In the genomic region with DNA sequence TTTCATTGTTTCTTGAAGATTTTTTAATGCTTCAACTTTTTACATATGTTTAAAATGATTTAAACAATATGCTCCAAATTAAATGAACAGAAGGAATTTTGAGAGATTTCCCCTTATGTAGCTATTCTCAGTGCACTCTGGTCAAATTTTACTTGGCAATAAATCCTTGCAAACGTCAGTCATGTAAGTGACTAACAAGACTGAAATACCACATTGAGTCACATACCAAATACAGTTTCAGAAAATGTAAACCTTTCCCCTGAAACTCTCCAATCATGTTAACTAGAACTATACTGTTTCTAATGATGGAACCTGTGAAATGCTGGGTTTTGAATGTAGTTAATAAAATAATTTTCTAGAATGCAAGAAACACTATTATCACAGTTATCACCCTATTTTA, we compare ENCODE assay signal across 11 cellular contexts. TPM values are rescaled to one million over a fixed set of nuclear protein-coding genes. Genes with fewer than 3 reads are reported as not detected.
DNase-seq lines count a peak whose midpoint lies in the region; ATAC-seq, FAIRE-seq and TF ChIP-seq lines count a peak whose summit lies in the region.
"Had no signal": no experiment of that assay in that cellular context is flagged by ENCODE, and none has a peak within 500 bp of the region (broad histone marks: within the 10 kb centered on the region; RNA-seq: fewer than 3 reads in every experiment).

No MANE protein-coding gene starts in this region.

- ATAC-seq in IMR-90 (ENCODE audit: low read depth), result peak; percentile 80
- peak; percentile 31 to 41 for ATAC-seq in stimulated activated naive B cell treated with anti-CD40 and anti-IgM and Interleukin-4, amounts not matched to agents 10 μg/mL and 1 μg/mL and 100 μg/mL, for 72 hours (replicated peaks)

- no peak overlapping the region for H2BK120ac ChIP-seq in IMR-90 (ENCODE audit: low read depth, low read length)

- no peaks in the 10 kb centered on the region for H3K9me3 Mint-ChIP-seq in activated T-cell treated with anti-CD3 and anti-CD28 coated beads, Interleukin-2, amount 50 U/mL, for 24 hours
- H3K9me3 Mint-ChIP-seq in stimulated activated naive B cell treated with anti-CD40 and anti-IgM and Interleukin-4, amounts not matched to agents 10 μg/mL and 1 μg/mL and 100 μg/mL, for 72 hours, result no peaks in the 10 kb centered on the region
- H3K9me3 Mint-ChIP-seq: dendritic cell treated with granulocyte-macrophage colony-stimulating factor and Interleukin-4, amounts not matched to agents 40 ng/mL and 50 ng/mL, for 4 days had no signal

- no peak overlapping the region for H3K18ac ChIP-seq in IMR-90 (ENCODE audit: low read depth, low read length)

- H2AK5ac ChIP-seq in IMR-90 (ENCODE audit: low read depth, low read length), result no peak overlapping the region

- peaks cover 52% of the 10 kb centered on the region for H3K4me1 Mint-ChIP-seq in activated T-cell treated with anti-CD3 and anti-CD28 coated beads, Interleukin-2, amount 50 U/mL, for 24 hours (ENCODE audit: low read depth)
- H3K4me1 Mint-ChIP-seq in stimulated activated naive B cell treated with anti-CD40 and anti-IgM and Interleukin-4, amounts not matched to agents 10 μg/mL and 1 μg/mL and 100 μg/mL, for 72 hours, result no peaks in the 10 kb centered on the region

- no peak overlapping the region for H3K4me3 ChIP-seq in IMR-90 (ENCODE audit: insufficient read depth, low read depth, low read length)
- no peak overlapping the region for H3K4me3 ChIP-seq in bronchial epithelial cell (ENCODE audit: low read depth, low read length)
- no peak overlapping the region for H3K4me3 ChIP-seq in OCI-LY7 (ENCODE audit: low read depth, low read length, poor library complexity, severe bottlenecking)
- no peak overlapping the region for H3K4me3 ChIP-seq in uterus

- H3K9me3 ChIP-seq in IMR-90 (ENCODE audit: control insufficient read depth, insufficient read depth, low read length) (no peaks in the 10 kb centered on the region), OCI-LY7 (ENCODE audit: low read length) (no peaks in the 10 kb centered on the region), uterus (no peaks in the 10 kb centered on the region)

- H3K23ac ChIP-seq in IMR-90 (ENCODE audit: low read depth, low read length), result no peak overlapping the region

- no peak for TF ChIP-seq CTCF in IMR-90 (conservative IDR thresholded peaks at IDR 0.05; ENCODE audit: low read depth, low read length)
- no peak for TF ChIP-seq CTCF in bronchial epithelial cell (IDR thresholded peaks at IDR 0.05; ENCODE audit: insufficient read depth, low read length, severe bottlenecking)
- no peak for TF ChIP-seq CTCF in OCI-LY7 (conservative IDR thresholded peaks at IDR 0.05; ENCODE audit: low read length)
- TF ChIP-seq CTCF in uterus (IDR thresholded peaks at IDR 0.05), result no peak

- POLR2A ChIA-PET in IMR-90 (lab: Charles Lee; ENCODE audit: unreplicated experiment), result no interaction called here
- POLR2A ChIA-PET in OCI-LY7 (lab: Charles Lee), result no interaction called here

- H4K8ac ChIP-seq in IMR-90 (ENCODE audit: low read depth in 2 of 2, low read length in 2 of 2), result no peak overlapping the region

- no TSS peak for BruUV-seq in IMR-90 (replicated peaks; lab: Mats Ljungman, UMichigan)
- no TSS peak for BruUV-seq in OCI-LY7 (replicated peaks; lab: Mats Ljungman, UMichigan)

- in situ Hi-C loops in IMR-90 (cut with MboI; ENCODE audit: low sequenced_read_pairs), result no loop called here

- no peak for TF ChIP-seq RAD21 in IMR-90 (IDR thresholded peaks at IDR 0.05; ENCODE audit: low read length)

- no peak overlapping the region for H2BK20ac ChIP-seq in IMR-90 (ENCODE audit: low read depth, low read length)

- no peak overlapping the region for H3K4ac ChIP-seq in IMR-90 (ENCODE audit: low read depth, low read length)

- H3K36me3 ChIP-seq in IMR-90 (ENCODE audit: control insufficient read depth, insufficient read depth, low read length) (peaks cover 20% of the 10 kb centered on the region), bronchial epithelial cell (ENCODE audit: control insufficient read depth, insufficient read depth, low read length) (peaks cover 3% of the 10 kb centered on the region), OCI-LY7 (ENCODE audit: insufficient read depth, low read length) (peaks cover 49% of the 10 kb centered on the region), uterus (no peaks in the 10 kb centered on the region)

- H3K27me3 Mint-ChIP-seq in activated T-cell treated with anti-CD3 and anti-CD28 coated beads, Interleukin-2, amount 50 U/mL, for 24 hours, result no peaks in the 10 kb centered on the region
- no peaks in the 10 kb centered on the region for H3K27me3 Mint-ChIP-seq in stimulated activated naive B cell treated with anti-CD40 and anti-IgM and Interleukin-4, amounts not matched to agents 10 μg/mL and 1 μg/mL and 100 μg/mL, for 72 hours
- H3K27me3 Mint-ChIP-seq: dendritic cell treated with granulocyte-macrophage colony-stimulating factor and Interleukin-4, amounts not matched to agents 40 ng/mL and 50 ng/mL, for 4 days had no signal

- no peak overlapping the region for H2BK15ac ChIP-seq in IMR-90 (ENCODE audit: low read depth, low read length)

- H3K4me1 ChIP-seq in IMR-90 (ENCODE audit: control insufficient read depth, insufficient read depth, low read length) (peaks cover 5% of the 10 kb centered on the region), OCI-LY7 (ENCODE audit: insufficient read depth, low read length, poor library complexity, severe bottlenecking) (no peaks in the 10 kb centered on the region), uterus (no peaks in the 10 kb centered on the region)

- H3K79me1 ChIP-seq in IMR-90 (ENCODE audit: low read depth in 1 of 2, low read length in 2 of 2), result no peaks in the 10 kb centered on the region

- H3K27me3 ChIP-seq in IMR-90 (ENCODE audit: control insufficient read depth, insufficient read depth, low read length), result no peaks in the 10 kb centered on the region
- H3K27me3 ChIP-seq in bronchial epithelial cell (ENCODE audit: control insufficient read depth, insufficient read depth, low read length), result no peaks in the 10 kb centered on the region
- no peaks in the 10 kb centered on the region for H3K27me3 ChIP-seq in uterus

- WGBS in IMR-90 (ENCODE audit: extremely low coverage in 2 of 2, insufficient read length in 1 of 2), 2 experiments, result no CpG with 5 or more reads among the region's 1 CpG

- intact Hi-C loops in IMR-90 (cut with micrococcal nuclease), result no loop called here
- intact Hi-C loops in OCI-LY7 (cut with micrococcal nuclease; ENCODE audit: unreplicated experiment), result no loop called here
- intact Hi-C loops in uterus (cut with DNase I; ENCODE audit: low total_unique reads), result no loop called here

- no peak overlapping the region for H3K9ac ChIP-seq in IMR-90 (ENCODE audit: low read depth, low read length)
- H3K9ac ChIP-seq: KMS-11 had no signal

- no peaks in the 10 kb centered on the region for H3K9me1 ChIP-seq in IMR-90 (ENCODE audit: insufficient read depth, low read length)

- H4K20me1 ChIP-seq in IMR-90 (ENCODE audit: insufficient read depth, low read length) (no peaks in the 10 kb centered on the region), OCI-LY7 (ENCODE audit: insufficient read depth, low read length) (no peaks in the 10 kb centered on the region)

- dilution Hi-C loops in IMR-90 (cut with HindIII; ENCODE audit: low sequenced_read_pairs, unreplicated experiment), result no loop called here

- H4K91ac ChIP-seq in IMR-90 (ENCODE audit: insufficient read depth, low read depth, low read length), result no peak overlapping the region

- H3K9me2 ChIP-seq in OCI-LY7 (ENCODE audit: insufficient read depth, low read length), result no peaks in the 10 kb centered on the region

- DNase-seq in activated T-cell treated with anti-CD3 and anti-CD28 coated beads, Interleukin-2, amount 50 U/mL, for 24 hours, result no peak
- no peak for DNase-seq in activated T-cell treated with anti-CD3 and anti-CD28 coated beads for 4 hours
- peak; percentile 87 for DNase-seq in IMR-90
- DNase-seq in bronchial epithelial cell (ENCODE audit: low read depth), result peak; percentile 65
- no peak for DNase-seq in stimulated activated naive B cell treated with anti-CD40 and anti-IgM and Interleukin-4, amounts not matched to agents 10 μg/mL and 1 μg/mL and 100 μg/mL, for 72 hours
- no peak for DNase-seq in OCI-LY7 (ENCODE audit: low spot score)
- DNase-seq in DMS53 (lab: John Stamatoyannopoulos, UW), result no peak
- no peak for DNase-seq in uterus
- DNase-seq: NCI-H510A treated with DMSO at 0.1 percent for 48 hours had no signal

- no peak overlapping the region for H3K56ac ChIP-seq in IMR-90 (ENCODE audit: extremely low read depth, insufficient read depth, low read length)

- H2BK5ac ChIP-seq in IMR-90 (ENCODE audit: low read depth, low read length, poor library complexity, severe bottlenecking), result peak overlapping the region; percentile 60

- CTCF ChIA-PET in IMR-90 (lab: Yijun Ruan, JAX), result interaction anchor here (1.3 kb wide), 1 partner anchor 16 kb away, joined by 4 read pairs; no protein-coding TSS in a partner anchor
- CTCF ChIA-PET in OCI-LY7 (lab: Charles Lee; ENCODE audit: unreplicated experiment), result no interaction called here

- H2AFZ ChIP-seq in IMR-90 (replicated peaks; ENCODE audit: low read length, poor library complexity) (no peak overlapping the region), OCI-LY7 (ENCODE audit: low read length) (no peak overlapping the region)

- H3K27ac Mint-ChIP-seq in activated T-cell treated with anti-CD3 and anti-CD28 coated beads, Interleukin-2, amount 50 U/mL, for 24 hours, result peak overlapping the region; percentile 92
- H3K27ac Mint-ChIP-seq in stimulated activated naive B cell treated with anti-CD40 and anti-IgM and Interleukin-4, amounts not matched to agents 10 μg/mL and 1 μg/mL and 100 μg/mL, for 72 hours, result no peak overlapping the region
- H3K27ac Mint-ChIP-seq: dendritic cell treated with granulocyte-macrophage colony-stimulating factor and Interleukin-4, amounts not matched to agents 40 ng/mL and 50 ng/mL, for 4 days had no signal

- H3K4me2 ChIP-seq in IMR-90 (ENCODE audit: low read depth, low read length) (no peak overlapping the region), OCI-LY7 (ENCODE audit: low read length) (no peak overlapping the region)
- H3K4me2 ChIP-seq: KMS-11 had no signal

- H4K5ac ChIP-seq in IMR-90 (ENCODE audit: low read depth, low read length), result no peak overlapping the region

- H3K27ac ChIP-seq in IMR-90 (ENCODE audit: insufficient read depth, low read length), result no peak overlapping the region
- no peak overlapping the region for H3K27ac ChIP-seq in OCI-LY7 (ENCODE audit: low read depth, low read length, poor library complexity, severe bottlenecking)
- H3K27ac ChIP-seq in uterus, result no peak overlapping the region
- H3K27ac ChIP-seq: KMS-11 had no signal

- TF ChIP-seq POLR2A in IMR-90 (IDR thresholded peaks at IDR 0.05; ENCODE audit: low read depth, low read length) (no peak), uterus (IDR thresholded peaks at IDR 0.05) (no peak)

- no peak for FAIRE-seq in bronchial epithelial cell (lab: Jason Lieb, UNC)

- H3K79me2 ChIP-seq in OCI-LY7 (ENCODE audit: insufficient read depth, low read depth, low read length), result no peaks in the 10 kb centered on the region

- no peak overlapping the region for H3K14ac ChIP-seq in IMR-90 (replicated peaks; ENCODE audit: low read depth, low read length)

- H2AK9ac ChIP-seq in IMR-90 (replicated peaks; ENCODE audit: low read depth, low read length, poor library complexity), result no peak overlapping the region

- peak overlapping the region; percentile 20 for H3K4me3 Mint-ChIP-seq in activated T-cell treated with anti-CD3 and anti-CD28 coated beads, Interleukin-2, amount 50 U/mL, for 24 hours
- no peak overlapping the region for H3K4me3 Mint-ChIP-seq in stimulated activated naive B cell treated with anti-CD40 and anti-IgM and Interleukin-4, amounts not matched to agents 10 μg/mL and 1 μg/mL and 100 μg/mL, for 72 hours
- H3K4me3 Mint-ChIP-seq: dendritic cell treated with granulocyte-macrophage colony-stimulating factor and Interleukin-4, amounts not matched to agents 40 ng/mL and 50 ng/mL, for 4 days had no signal

- H3K36me3 Mint-ChIP-seq in activated T-cell treated with anti-CD3 and anti-CD28 coated beads, Interleukin-2, amount 50 U/mL, for 24 hours (ENCODE audit: low read depth), result peaks cover 60% of the 10 kb centered on the region
- peaks cover 11 to 19% of the 10 kb centered on the region in 2 donors for H3K36me3 Mint-ChIP-seq in stimulated activated naive B cell treated with anti-CD40 and anti-IgM and Interleukin-4, amounts not matched to agents 10 μg/mL and 1 μg/mL and 100 μg/mL, for 72 hours

RNA-seq across cellular contexts. Expression of a gene that starts 29.6 kb away (rescaled TPM):
- total RNA-seq in IMR-90 (2012; rRNA removed), result 66.0 and 164 TPM in 2 replicates
- polyA plus RNA-seq in IMR-90 (2012; rRNA removed), result 40.2 and 44.6 TPM in 2 replicates
- polyA plus RNA-seq in IMR-90 (2012; cell fraction: cytosol; rRNA removed), result 4.3 and 7.1 TPM in 2 replicates
- polyA plus RNA-seq in IMR-90 (2012; cell fraction: nucleus; rRNA removed; ENCODE audit: low replicate concordance), result 4.4 and 10.6 TPM in 2 replicates
- total RNA-seq in bronchial epithelial cell, result 55.5 and 121 TPM in 2 replicates
- total RNA-seq in OCI-LY7 (2014; rRNA removed; shearing (Covaris generic)), result 24.0 and 28.6 TPM in 2 replicates
- 39.7 and 42.9 TPM in 2 replicates for total RNA-seq in OCI-LY7 (2022)
- 100 to 1,000 TPM in 1 of 4 donors, 10 to 100 TPM in 3; 38.0 to 612 (median 81.9) TPM for total RNA-seq in uterus

RNA-seq across cellular contexts. Expression of a gene that starts 45.5 kb away (rescaled TPM):
- total RNA-seq in IMR-90 (2012; rRNA removed) (28.1 and 31.7 TPM in 2 replicates), bronchial epithelial cell (9.9 and 10.8 TPM in 2 replicates), OCI-LY7 (2022) (20.4 and 20.5 TPM in 2 replicates), uterus (10 to 100 TPM in 3 of 4 donors, 1 to 10 TPM in 1; 7.2 to 51.3 (median 30.7) TPM)
- 23.9 and 25.4 TPM in 2 replicates for polyA plus RNA-seq in IMR-90 (2012; rRNA removed)
- 7.1 and 9.5 TPM in 2 replicates for polyA plus RNA-seq in IMR-90 (2012; cell fraction: cytosol; rRNA removed)
- 8.4 and 26.1 TPM in 2 replicates for polyA plus RNA-seq in IMR-90 (2012; cell fraction: nucleus; rRNA removed; ENCODE audit: low replicate concordance)
- total RNA-seq in OCI-LY7 (2014; rRNA removed; shearing (Covaris generic)), result 5.5 and 5.6 TPM in 2 replicates

Comparison
In these comparisons a context has a peak if more than half of its experiments do, and no peak if none do; other contexts are left out.
1. DNase-seq: peak in IMR-90 (single experiment) and bronchial epithelial cell (single experiment); none in activated T-cell treated with anti-CD3 and anti-CD28 coated beads, Interleukin-2, amount 50 U/mL, for 24 hours (single experiment), activated T-cell treated with anti-CD3 and anti-CD28 coated beads for 4 hours (single experiment), stimulated activated naive B cell treated with anti-CD40 and anti-IgM and Interleukin-4, amounts not matched to agents 10 μg/mL and 1 μg/mL and 100 μg/mL, for 72 hours (single experiment), OCI-LY7 (single experiment), DMS53 (single experiment) and uterus (0 of 2).